29 cellular contexts compared by ENCODE assay signal in the genomic region with DNA sequence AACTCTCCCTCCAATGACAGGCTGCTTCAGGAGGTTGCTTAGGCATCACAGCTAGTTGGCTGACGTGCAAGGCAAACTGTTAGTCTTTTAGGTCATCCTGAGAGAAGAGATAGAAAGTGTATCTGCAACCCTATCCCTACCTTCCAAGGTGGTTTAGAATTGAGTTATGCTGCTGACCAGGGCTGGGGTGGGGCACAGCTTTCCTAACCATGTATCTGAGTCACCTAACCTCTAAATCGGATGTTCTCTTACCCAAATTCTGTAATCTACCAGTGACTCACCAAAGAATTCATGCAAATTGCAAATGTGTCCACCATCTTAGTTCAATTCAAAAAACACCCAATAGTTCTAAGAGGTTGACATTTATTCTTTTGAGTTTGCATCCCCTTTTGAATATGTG.
DNase-seq lines count a peak whose midpoint lies in the region; ATAC-seq, FAIRE-seq and TF ChIP-seq lines count a peak whose summit lies in the region.
"Had no signal": no experiment of that assay in that cellular context is flagged by ENCODE, and none has a peak within 500 bp of the region (broad histone marks: within the 10 kb centered on the region; RNA-seq: fewer than 3 reads in every experiment).

No MANE protein-coding gene starts in this region.

- H3K27me3 Mint-ChIP-seq in stimulated activated naive CD8-positive, alpha-beta T cell treated with anti-CD3 and anti-CD28 coated beads, Interleukin-15, amount 100 ng/mL, for 72 hours: peaks cover 45% of the 10 kb centered on the region

- TF ChIP-seq EP300 in upper lobe of left lung (IDR thresholded peaks at IDR 0.05): no peak

- intact Hi-C loops in psoas muscle (cut with DNase I): no loop called here

- no peaks in the 10 kb centered on the region for H3K9me3 ChIP-seq in psoas muscle
- H3K9me3 ChIP-seq in upper lobe of left lung: peaks cover 0 to 6% (median 0%) of the 10 kb centered on the region in 4 donors
- H3K9me3 ChIP-seq: ovary, thyroid gland had no signal

- H3K27ac ChIP-seq in psoas muscle: no peak overlapping the region
- H3K27ac ChIP-seq in upper lobe of left lung: no peak overlapping the region
- H3K27ac ChIP-seq: dorsolateral prefrontal cortex, heart right ventricle, left ventricle myocardium inferior, ovary, PC-9, thyroid gland had no signal

- no peak overlapping the region for H3K27ac Mint-ChIP-seq in stimulated activated naive CD8-positive, alpha-beta T cell treated with anti-CD3 and anti-CD28 coated beads, Interleukin-15, amount 100 ng/mL, for 72 hours
- H3K27ac Mint-ChIP-seq: activated naive CD4-positive, alpha-beta T cell treated with anti-CD3 and anti-CD28 coated beads, Interleukin-2, amount 50 U/mL, for 24 hours; mesothelial cell of epicardium; naive thymus-derived CD8-positive, alpha-beta T cell had no signal

- H3K4me3 ChIP-seq in psoas muscle (no peak overlapping the region), upper lobe of left lung (no peak overlapping the region)
- H3K4me3 ChIP-seq: dorsolateral prefrontal cortex, heart right ventricle, left ventricle myocardium inferior, ovary, PC-9, thyroid gland had no signal

- no peak for FAIRE-seq in RCC 7860 (lab: Jason Lieb, UNC)
- FAIRE-seq: D721Med, endothelial cell of umbilical vein, GM19239 had no signal

- H3K27me3 ChIP-seq in psoas muscle (ENCODE audit: insufficient read depth in 3 of 3, low read length in 2 of 3) (peaks cover 0 to 2% (median 0%) of the 10 kb centered on the region in 3 donors), upper lobe of left lung (no peaks in the 10 kb centered on the region)
- H3K27me3 ChIP-seq: ovary, thyroid gland had no signal

- H3K36me3 ChIP-seq in psoas muscle (ENCODE audit: insufficient read depth in 1 of 2, low read depth in 1 of 2) (no peaks in the 10 kb centered on the region), upper lobe of left lung (no peaks in the 10 kb centered on the region)
- H3K36me3 ChIP-seq: heart right ventricle, left ventricle myocardium inferior, ovary, thyroid gland had no signal

- H3K4me1 Mint-ChIP-seq in stimulated activated naive CD8-positive, alpha-beta T cell treated with anti-CD3 and anti-CD28 coated beads, Interleukin-15, amount 100 ng/mL, for 72 hours: no peaks in the 10 kb centered on the region
- H3K4me1 Mint-ChIP-seq: activated naive CD4-positive, alpha-beta T cell treated with anti-CD3 and anti-CD28 coated beads, Interleukin-2, amount 50 U/mL, for 24 hours; CD14-positive monocyte; mesothelial cell of epicardium; naive thymus-derived CD8-positive, alpha-beta T cell had no signal

- 71 to 77% (median 77%) methylated on average over 2 of the region's 2 CpGs for WGBS in psoas muscle, 3 donors
- WGBS in upper lobe of left lung, 2 donors: 73 to 83% methylated on average over 2 of the region's 2 CpGs

- TF ChIP-seq POLR2A in upper lobe of left lung (IDR thresholded peaks at IDR 0.05): no peak

- TF ChIP-seq CTCF in psoas muscle (IDR thresholded peaks at IDR 0.05) (no peak), upper lobe of left lung (IDR thresholded peaks at IDR 0.05) (no peak)

- no peak for DNase-seq in stimulated activated naive CD8-positive, alpha-beta T cell treated with anti-CD3 and anti-CD28 coated beads, Interleukin-15, Interleukin-2, amounts not matched to agents 100 U/mL and 50 U/mL, for 24 hours
- no peak for DNase-seq in stimulated activated naive CD8-positive, alpha-beta T cell treated with anti-CD3 and anti-CD28 coated beads, Interleukin-15, amount 100 ng/mL, for 72 hours
- peak; percentile 16 for DNase-seq in RCC 7860 (ENCODE audit: low spot score)
- no peak for DNase-seq in psoas muscle
- DNase-seq in COR-L47 (lab: John Stamatoyannopoulos, UW): no peak
- DNase-seq in upper lobe of left lung: no peak
- no peak for DNase-seq in NCI-H187 treated with DMSO at 0.1 percent for 48 hours (lab: John Stamatoyannopoulos, UW)
- DNase-seq: activated CD4-positive, CD25-positive, alpha-beta regulatory T cell; cerebellar nuclear complex; dorsolateral prefrontal cortex; EL; heart right ventricle; left ventricle myocardium inferior; naive thymus-derived CD8-positive, alpha-beta T cell; NCI-H1417; NCI-H446; ovary; right cardiac atrium; stimulated activated CD4-positive, alpha-beta T cell treated with anti-CD3 and anti-CD28 coated beads, Interleukin-4, amount 100 ng/mL, for 4 hours; stimulated activated naive CD4-positive, alpha-beta T cell treated with Interleukin-2 at 50 U/mL for 16 hours; thyroid gland had no signal

- H3K9me3 Mint-ChIP-seq in stimulated activated naive CD8-positive, alpha-beta T cell treated with anti-CD3 and anti-CD28 coated beads, Interleukin-15, amount 100 ng/mL, for 72 hours: peaks cover 0 to 21% of the 10 kb centered on the region in 2 donors
- H3K9me3 Mint-ChIP-seq: activated naive CD4-positive, alpha-beta T cell treated with anti-CD3 and anti-CD28 coated beads, Interleukin-2, amount 50 U/mL, for 24 hours; mesothelial cell of epicardium had no signal

- H3K4me1 ChIP-seq in psoas muscle (no peaks in the 10 kb centered on the region), upper lobe of left lung (no peaks in the 10 kb centered on the region)
- H3K4me1 ChIP-seq: heart right ventricle, left ventricle myocardium inferior, thyroid gland had no signal

- H3K4me3 Mint-ChIP-seq in stimulated activated naive CD8-positive, alpha-beta T cell treated with anti-CD3 and anti-CD28 coated beads, Interleukin-15, amount 100 ng/mL, for 72 hours: no peak overlapping the region
- H3K4me3 Mint-ChIP-seq: activated naive CD4-positive, alpha-beta T cell treated with anti-CD3 and anti-CD28 coated beads, Interleukin-2, amount 50 U/mL, for 24 hours; CD14-positive monocyte; mesothelial cell of epicardium; naive thymus-derived CD8-positive, alpha-beta T cell had no signal

- peak; percentile 14 for ATAC-seq in stimulated activated naive CD8-positive, alpha-beta T cell treated with anti-CD3 and anti-CD28 coated beads, Interleukin-15, Interleukin-2, amounts not matched to agents 100 U/mL and 50 U/mL, for 24 hours
- no peak for ATAC-seq in stimulated activated naive CD8-positive, alpha-beta T cell treated with anti-CD3 and anti-CD28 coated beads, Interleukin-15, amount 100 ng/mL, for 72 hours
- peak; percentile 68 for ATAC-seq in esophagus mucosa
- ATAC-seq in psoas muscle: no peak
- ATAC-seq in upper lobe of left lung (ENCODE audit: low FRiP score in 2 of 2): no peak
- ATAC-seq: heart right ventricle; naive thymus-derived CD8-positive, alpha-beta T cell; right cardiac atrium had no signal

Comparison
In these comparisons a context has a peak if more than half of its experiments do, and no peak if none do; other contexts are left out.
1. ATAC-seq: peak in stimulated activated naive CD8-positive, alpha-beta T cell treated with anti-CD3 and anti-CD28 coated beads, Interleukin-15, Interleukin-2, amounts not matched to agents 100 U/mL and 50 U/mL, for 24 hours (single experiment) and esophagus mucosa (single experiment); none in stimulated activated naive CD8-positive, alpha-beta T cell treated with anti-CD3 and anti-CD28 coated beads, Interleukin-15, amount 100 ng/mL, for 72 hours (single experiment), psoas muscle (0 of 4) and upper lobe of left lung (0 of 2).